ENCODE assay signal across 14 cellular contexts in the genomic region with DNA sequence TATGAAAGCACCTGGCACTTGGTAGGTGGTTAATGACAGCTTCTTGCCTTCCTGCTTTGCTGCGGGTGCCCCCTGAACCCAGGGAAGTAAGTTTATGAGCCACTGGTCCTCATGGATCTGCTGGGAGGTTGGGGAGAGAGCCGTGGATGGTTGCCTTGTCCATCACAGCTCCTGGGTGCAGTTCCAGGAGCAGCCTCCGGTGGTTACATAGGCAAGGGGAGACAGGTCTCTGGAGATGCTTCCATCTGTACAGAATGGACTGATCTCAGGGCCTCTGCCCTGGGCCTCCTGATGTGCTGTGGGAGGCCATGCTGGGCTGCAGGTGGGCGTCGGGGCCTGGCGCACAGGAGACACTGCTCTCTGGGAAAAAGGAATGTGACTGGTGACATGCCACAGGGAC. TPM values are rescaled to one million over a fixed set of nuclear protein-coding genes. Genes with fewer than 3 reads are reported as not detected.
DNase-seq lines count a peak whose midpoint lies in the region; ATAC-seq and TF ChIP-seq lines count a peak whose summit lies in the region.
"Had no signal": no experiment of that assay in that cellular context is flagged by ENCODE, and none has a peak within 500 bp of the region (broad histone marks: within the 10 kb centered on the region; RNA-seq: fewer than 3 reads in every experiment).

No MANE protein-coding gene starts in this region.

- peak; percentile 81 for ATAC-seq in SK-N-SH treated with all-trans-retinoic acid at 6 μM for 48 hours
- ATAC-seq in stimulated activated effector memory CD8-positive, alpha-beta T cell treated with anti-CD3 and anti-CD28 coated beads, Interleukin-12 subunit alpha, Interleukin-12 subunit beta, amount 100 ng/mL, for 72 hours: peak; percentile 31
- ATAC-seq: left lung; naive thymus-derived CD8-positive, alpha-beta T cell had no signal

- no peak for TF ChIP-seq POLR2A in stomach (IDR thresholded peaks at IDR 0.05)

- H3K4me3 Mint-ChIP-seq in stimulated activated effector memory CD8-positive, alpha-beta T cell treated with anti-CD3 and anti-CD28 coated beads, Interleukin-12 subunit alpha, Interleukin-12 subunit beta, amount 100 ng/mL, for 72 hours: no peak overlapping the region
- no peak overlapping the region for H3K4me3 Mint-ChIP-seq in activated T-cell treated with anti-CD3 and anti-CD28 coated beads, Interleukin-2, amount 50 U/mL, for 24 hours
- H3K4me3 Mint-ChIP-seq: naive thymus-derived CD8-positive, alpha-beta T cell had no signal

- H3K36me3 Mint-ChIP-seq in stimulated activated effector memory CD8-positive, alpha-beta T cell treated with anti-CD3 and anti-CD28 coated beads, Interleukin-12 subunit alpha, Interleukin-12 subunit beta, amount 100 ng/mL, for 72 hours: no peaks in the 10 kb centered on the region
- no peaks in the 10 kb centered on the region for H3K36me3 Mint-ChIP-seq in activated T-cell treated with anti-CD3 and anti-CD28 coated beads, Interleukin-2, amount 50 U/mL, for 24 hours (ENCODE audit: low read depth)
- H3K36me3 Mint-ChIP-seq: naive thymus-derived CD8-positive, alpha-beta T cell had no signal

- TF ChIP-seq CTCF in foreskin fibroblast (IDR thresholded peaks at IDR 0.05; ENCODE audit: low read depth, low read length) (peak; percentile 4), stomach (IDR thresholded peaks at IDR 0.05) (peak in 1 of 7 experiments; percentile 6)

- peak; percentile 36 for DNase-seq in DMS 273 (lab: John Stamatoyannopoulos, UW; ENCODE audit: unreplicated experiment)
- DNase-seq in DMS 273 treated with DMSO at 0.1 percent for 48 hours (lab: John Stamatoyannopoulos, UW): no peak
- no peak for DNase-seq in foreskin fibroblast
- DNase-seq in stimulated activated effector memory CD8-positive, alpha-beta T cell treated with anti-CD3 and anti-CD28 coated beads, Interleukin-12 subunit alpha, Interleukin-12 subunit beta, amount 100 ng/mL, for 72 hours (ENCODE audit: low spot score in 2 of 2): no peak
- DNase-seq in HK-2 (ENCODE audit: unreplicated experiment): no peak
- DNase-seq in activated T-cell treated with anti-CD3 and anti-CD28 coated beads, Interleukin-2, amount 50 U/mL, for 24 hours: no peak
- no peak for DNase-seq in stomach
- DNase-seq: activated CD4-positive, alpha-beta T cell treated with anti-CD3 and anti-CD28 coated beads for 1 hour; activated T-cell treated with anti-CD3 and anti-CD28 coated beads, Interleukin-2, amount 50 U/mL, for 1 hour; Calu3; dorsolateral prefrontal cortex; left lung; naive thymus-derived CD8-positive, alpha-beta T cell had no signal

- H3K27me3 Mint-ChIP-seq in activated T-cell treated with anti-CD3 and anti-CD28 coated beads, Interleukin-2, amount 50 U/mL, for 24 hours: peaks cover 3% of the 10 kb centered on the region

- H3K9me3 Mint-ChIP-seq in stimulated activated effector memory CD8-positive, alpha-beta T cell treated with anti-CD3 and anti-CD28 coated beads, Interleukin-12 subunit alpha, Interleukin-12 subunit beta, amount 100 ng/mL, for 72 hours: no peaks in the 10 kb centered on the region
- H3K9me3 Mint-ChIP-seq in activated T-cell treated with anti-CD3 and anti-CD28 coated beads, Interleukin-2, amount 50 U/mL, for 24 hours: no peaks in the 10 kb centered on the region
- H3K9me3 Mint-ChIP-seq: naive thymus-derived CD8-positive, alpha-beta T cell had no signal

- no peak overlapping the region for H3K27ac ChIP-seq in stomach
- H3K27ac ChIP-seq: dorsolateral prefrontal cortex, left lung had no signal

- intact Hi-C loops in stomach (cut with DNase I; ENCODE audit: low total_unique reads): no loop called here

- peaks cover 0 to 3% (median 2%) of the 10 kb centered on the region in 4 donors for H3K4me1 ChIP-seq in stomach
- H3K4me1 ChIP-seq: left lung had no signal

- H3K27ac Mint-ChIP-seq in stimulated activated effector memory CD8-positive, alpha-beta T cell treated with anti-CD3 and anti-CD28 coated beads, Interleukin-12 subunit alpha, Interleukin-12 subunit beta, amount 100 ng/mL, for 72 hours: no peak overlapping the region
- H3K27ac Mint-ChIP-seq in activated T-cell treated with anti-CD3 and anti-CD28 coated beads, Interleukin-2, amount 50 U/mL, for 24 hours: no peak overlapping the region

- no peaks in the 10 kb centered on the region for H3K36me3 ChIP-seq in stomach
- H3K36me3 ChIP-seq: left lung had no signal

- no peak for TF ChIP-seq EP300 in stomach (IDR thresholded peaks at IDR 0.05)

- no peak overlapping the region for H3K4me3 ChIP-seq in foreskin fibroblast (ENCODE audit: low read depth in 1 of 2, low read length in 2 of 2)
- no peak overlapping the region for H3K4me3 ChIP-seq in stomach
- H3K4me3 ChIP-seq: dorsolateral prefrontal cortex, left lung had no signal

- H3K27me3 ChIP-seq in stomach: no peaks in the 10 kb centered on the region
- H3K27me3 ChIP-seq: dorsolateral prefrontal cortex had no signal

- no peaks in the 10 kb centered on the region for H3K4me1 Mint-ChIP-seq in stimulated activated effector memory CD8-positive, alpha-beta T cell treated with anti-CD3 and anti-CD28 coated beads, Interleukin-12 subunit alpha, Interleukin-12 subunit beta, amount 100 ng/mL, for 72 hours
- H3K4me1 Mint-ChIP-seq in activated T-cell treated with anti-CD3 and anti-CD28 coated beads, Interleukin-2, amount 50 U/mL, for 24 hours (ENCODE audit: low read depth): no peaks in the 10 kb centered on the region
- H3K4me1 Mint-ChIP-seq: naive thymus-derived CD8-positive, alpha-beta T cell had no signal

- H3K9me3 ChIP-seq in stomach: no peaks in the 10 kb centered on the region
- H3K9me3 ChIP-seq: left lung had no signal

- WGBS in stomach, 5 donors: 75 to 86% (median 78%) methylated on average over 4 to 6 of the region's 6 CpGs

TF ChIP-seq in SK-N-SH treated with all-trans-retinoic acid at 6 μM for 48 hours, 23 proteins besides CTCF, POLR2A, EP300 and RAD21 (continues in another document):
- TF ChIP-seq GLIS3 (CRISPR knock-in tag; IDR thresholded peaks at IDR 0.05) (no peak), ZFP3 (CRISPR knock-in tag; IDR thresholded peaks at IDR 0.05) (no peak), ZFP30 (CRISPR knock-in tag; IDR thresholded peaks at IDR 0.05) (no peak), BACH2 (CRISPR knock-in tag; IDR thresholded peaks at IDR 0.05; ENCODE audit: borderline replicate concordance) (no peak), ESRRG (CRISPR knock-in tag; IDR thresholded peaks at IDR 0.05) (no peak), ZNF565 (CRISPR knock-in tag; conservative IDR thresholded peaks at IDR 0.05; ENCODE audit: low read depth) (no peak), ISL1 (CRISPR knock-in tag; IDR thresholded peaks at IDR 0.05) (no peak), ZNF70 (CRISPR knock-in tag; IDR thresholded peaks at IDR 0.05) (no peak), RARB (CRISPR knock-in tag; IDR thresholded peaks at IDR 0.05) (no peak), CSDC2 (CRISPR knock-in tag; IDR thresholded peaks at IDR 0.05) (no peak), ZNF8 (CRISPR knock-in tag; IDR thresholded peaks at IDR 0.05) (no peak), ARNTL (CRISPR knock-in tag; IDR thresholded peaks at IDR 0.05; ENCODE audit: borderline replicate concordance, low read depth) (no peak)
- TF ChIP-seq, protein P1, sequence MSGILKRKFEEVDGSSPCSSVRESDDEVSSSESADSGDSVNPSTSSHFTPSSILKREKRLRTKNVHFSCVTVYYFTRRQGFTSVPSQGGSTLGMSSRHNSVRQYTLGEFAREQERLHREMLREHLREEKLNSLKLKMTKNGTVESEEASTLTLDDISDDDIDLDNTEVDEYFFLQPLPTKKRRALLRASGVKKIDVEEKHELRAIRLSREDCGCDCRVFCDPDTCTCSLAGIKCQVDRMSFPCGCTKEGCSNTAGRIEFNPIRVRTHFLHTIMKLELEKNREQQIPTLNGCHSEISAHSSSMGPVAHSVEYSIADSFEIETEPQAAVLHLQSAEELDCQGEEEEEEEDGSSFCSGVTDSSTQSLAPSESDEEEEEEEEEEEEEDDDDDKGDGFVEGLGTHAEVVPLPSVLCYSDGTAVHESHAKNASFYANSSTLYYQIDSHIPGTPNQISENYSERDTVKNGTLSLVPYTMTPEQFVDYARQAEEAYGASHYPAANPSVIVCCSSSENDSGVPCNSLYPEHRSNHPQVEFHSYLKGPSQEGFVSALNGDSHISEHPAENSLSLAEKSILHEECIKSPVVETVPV (CRISPR knock-in tag; IDR thresholded peaks at IDR 0.05): no peak
- TF ChIP-seq, protein P2, sequence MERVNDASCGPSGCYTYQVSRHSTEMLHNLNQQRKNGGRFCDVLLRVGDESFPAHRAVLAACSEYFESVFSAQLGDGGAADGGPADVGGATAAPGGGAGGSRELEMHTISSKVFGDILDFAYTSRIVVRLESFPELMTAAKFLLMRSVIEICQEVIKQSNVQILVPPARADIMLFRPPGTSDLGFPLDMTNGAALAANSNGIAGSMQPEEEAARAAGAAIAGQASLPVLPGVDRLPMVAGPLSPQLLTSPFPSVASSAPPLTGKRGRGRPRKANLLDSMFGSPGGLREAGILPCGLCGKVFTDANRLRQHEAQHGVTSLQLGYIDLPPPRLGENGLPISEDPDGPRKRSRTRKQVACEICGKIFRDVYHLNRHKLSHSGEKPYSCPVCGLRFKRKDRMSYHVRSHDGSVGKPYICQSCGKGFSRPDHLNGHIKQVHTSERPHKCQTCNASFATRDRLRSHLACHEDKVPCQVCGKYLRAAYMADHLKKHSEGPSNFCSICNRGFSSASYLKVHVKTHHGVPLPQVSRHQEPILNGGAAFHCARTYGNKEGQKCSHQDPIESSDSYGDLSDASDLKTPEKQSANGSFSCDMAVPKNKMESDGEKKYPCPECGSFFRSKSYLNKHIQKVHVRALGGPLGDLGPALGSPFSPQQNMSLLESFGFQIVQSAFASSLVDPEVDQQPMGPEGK (CRISPR knock-in tag; IDR thresholded peaks at IDR 0.05; ENCODE audit: borderline replicate concordance): no peak

RNA-seq across cellular contexts. Expression of a gene that starts 31.6 kb away (rescaled TPM):
- 100 to 1,000 TPM in 2 of 5 donors, 10 to 100 TPM in 3; 24.2 to 329 (median 75.4) TPM for total RNA-seq in stomach
- 10 to 100 TPM; 15.4 to 49.2 (median 22.5) TPM for polyA plus RNA-seq in stomach
- polyA plus RNA-seq: naive thymus-derived CD8-positive, alpha-beta T cell had no signal
